ENCODE assay signal across 8 cellular contexts in genomic region chr10:17616403-17617030, GRCh38. TPM values are rescaled to one million over a fixed set of nuclear protein-coding genes. Genes with fewer than 3 reads are reported as not detected.
A peak's percentile ranks its signal among the peaks of the same experiment; 100 is the strongest.
DNase-seq lines count a peak whose midpoint lies in the region; ATAC-seq and TF ChIP-seq lines count a peak whose summit lies in the region.

No MANE protein-coding gene starts in this region.

- H3K4me1 Mint-ChIP-seq in T-helper 1 cell treated with Interleukin-12 subunit alpha and Interleukin-12 subunit beta and Interleukin-4 antibody, amounts not matched to agents 30 μg/mL and 1 μg/mL, for 36 hours (ENCODE audit: low read depth), result peaks cover 5% of the 10 kb centered on the region

- peak overlapping the region; percentile 86 for H3K9ac ChIP-seq in iPS-18a (ENCODE audit: low read length)

- TF ChIP-seq CTCF in brain microvascular endothelial cell (IDR thresholded peaks at IDR 0.05; ENCODE audit: low read depth, low read length, missing control alignments), result no peak
- TF ChIP-seq CTCF in gastrocnemius medialis (IDR thresholded peaks at IDR 0.05 in 4 of 5, conservative IDR thresholded peaks at IDR 0.05 in 1 of 5), result no peak

- no peaks in the 10 kb centered on the region for H3K36me3 ChIP-seq in brain microvascular endothelial cell (replicated peaks)
- peaks cover 3% of the 10 kb centered on the region for H3K36me3 ChIP-seq in iPS-18a (ENCODE audit: control insufficient read depth, low read depth, low read length)
- H3K36me3 ChIP-seq in gastrocnemius medialis, result no peaks in the 10 kb centered on the region

- H3K27me3 ChIP-seq in brain microvascular endothelial cell (replicated peaks) (no peaks in the 10 kb centered on the region), iPS-18a (ENCODE audit: control insufficient read depth, insufficient read depth, low read length) (peaks cover 8% of the 10 kb centered on the region), gastrocnemius medialis (no peaks in the 10 kb centered on the region)

- no peaks in the 10 kb centered on the region for H3K9me3 ChIP-seq in iPS-18a (ENCODE audit: control insufficient read depth, low read depth, low read length)
- no peaks in the 10 kb centered on the region for H3K9me3 ChIP-seq in gastrocnemius medialis

- in situ Hi-C loops in brain microvascular endothelial cell (cut with HindIII; ENCODE audit: low pct_ligation_motif_present, low sequenced_read_pairs), result no loop called here
- in situ Hi-C loops in gastrocnemius medialis (cut with MboI; ENCODE audit: low sequenced_read_pairs in 4 of 4), result loop anchor here in 1 of 4 donors (25.0 kb wide), 2 partner anchors 496 to 596 kb away; no protein-coding TSS in a partner anchor

- H3K4me1 ChIP-seq in iPS-18a (ENCODE audit: control insufficient read depth, low read depth, low read length), result no peaks in the 10 kb centered on the region
- H3K4me1 ChIP-seq in gastrocnemius medialis, result peaks cover 0 to 5% of the 10 kb centered on the region in 2 donors

- intact Hi-C loops in gastrocnemius medialis (cut with DNase I; ENCODE audit: low total_unique reads), result loop anchor here (1.0 to 2.0 kb wide), 4 partner anchors 27 to 166 kb away; no protein-coding TSS in a partner anchor

- peak overlapping the region; percentile 42 for H3K4me3 Mint-ChIP-seq in T-helper 1 cell treated with Interleukin-12 subunit alpha and Interleukin-12 subunit beta and Interleukin-4 antibody, amounts not matched to agents 30 μg/mL and 1 μg/mL, for 36 hours

- H3K4me3 ChIP-seq in brain microvascular endothelial cell (ENCODE audit: low read depth, low read length) (peak overlapping the region; percentile 71), iPS-18a (ENCODE audit: low read length) (peak overlapping the region; percentile 91), gastrocnemius medialis (peak overlapping the region; percentile 70 to 92 (median 84))

- H3K27ac ChIP-seq in brain microvascular endothelial cell (no peak overlapping the region), iPS-18a (ENCODE audit: low read length) (no peak overlapping the region), gastrocnemius medialis (peak overlapping the region; percentile 94 to 98 (median 98))

- peak; percentile 37 for DNase-seq in COLO668 (lab: John Stamatoyannopoulos, UW; ENCODE audit: unreplicated experiment)
- DNase-seq in brain microvascular endothelial cell, result peak; percentile 37
- peak; percentile 71 to 91 for DNase-seq in gastrocnemius medialis
- DNase-seq in DMS153 (lab: John Stamatoyannopoulos, UW), result no peak

- peak; percentile 42 for ATAC-seq in GM19463 (IDR thresholded peaks at IDR 0.05; ENCODE audit: unreplicated experiment)
- peak; percentile 27 for ATAC-seq in HG03520 (IDR thresholded peaks at IDR 0.05; ENCODE audit: unreplicated experiment)
- ATAC-seq in gastrocnemius medialis, result peak; percentile 81 to 88

- TF ChIP-seq POLR2A in gastrocnemius medialis (IDR thresholded peaks at IDR 0.05), result no peak

- no peaks in the 10 kb centered on the region for H3K36me3 Mint-ChIP-seq in T-helper 1 cell treated with Interleukin-12 subunit alpha and Interleukin-12 subunit beta and Interleukin-4 antibody, amounts not matched to agents 30 μg/mL and 1 μg/mL, for 36 hours (ENCODE audit: low read depth)

- H3K9me3 Mint-ChIP-seq in T-helper 1 cell treated with Interleukin-12 subunit alpha and Interleukin-12 subunit beta and Interleukin-4 antibody, amounts not matched to agents 30 μg/mL and 1 μg/mL, for 36 hours, result no peaks in the 10 kb centered on the region

- H3K27ac Mint-ChIP-seq in T-helper 1 cell treated with Interleukin-12 subunit alpha and Interleukin-12 subunit beta and Interleukin-4 antibody, amounts not matched to agents 30 μg/mL and 1 μg/mL, for 36 hours, result no peak overlapping the region

- peaks cover 34% of the 10 kb centered on the region for H3K27me3 Mint-ChIP-seq in T-helper 1 cell treated with Interleukin-12 subunit alpha and Interleukin-12 subunit beta and Interleukin-4 antibody, amounts not matched to agents 30 μg/mL and 1 μg/mL, for 36 hours (ENCODE audit: low read depth)

RNA-seq across cellular contexts. Expression of gene HACD1, which starts 0.7 kb away (rescaled TPM):
- 10 to 100 TPM; 16.5 to 73.4 (median 44.3) TPM for total RNA-seq in gastrocnemius medialis

RNA-seq across cellular contexts. Expression of gene STAM, which starts 27.4 kb away (rescaled TPM):
- total RNA-seq in gastrocnemius medialis, result 10 to 100 TPM; 28.6 to 52.0 (median 35.2) TPM

Comparison
In these comparisons a context has a peak if more than half of its experiments do, and no peak if none do; other contexts are left out.
1. ATAC-seq: peak in every context shown above with its lines; median percentile 84 in gastrocnemius medialis; 42 in GM19463; 27 in HG03520.
2. H3K27ac ChIP-seq: peak in gastrocnemius medialis (4 of 4); none in brain microvascular endothelial cell (single experiment) and iPS-18a (single experiment).
3. Peak in every context shown above with its lines, with median percentiles within 50 percentile points of each other: H3K4me3 ChIP-seq.